17 cellular contexts compared by ENCODE assay signal in the genomic region with DNA sequence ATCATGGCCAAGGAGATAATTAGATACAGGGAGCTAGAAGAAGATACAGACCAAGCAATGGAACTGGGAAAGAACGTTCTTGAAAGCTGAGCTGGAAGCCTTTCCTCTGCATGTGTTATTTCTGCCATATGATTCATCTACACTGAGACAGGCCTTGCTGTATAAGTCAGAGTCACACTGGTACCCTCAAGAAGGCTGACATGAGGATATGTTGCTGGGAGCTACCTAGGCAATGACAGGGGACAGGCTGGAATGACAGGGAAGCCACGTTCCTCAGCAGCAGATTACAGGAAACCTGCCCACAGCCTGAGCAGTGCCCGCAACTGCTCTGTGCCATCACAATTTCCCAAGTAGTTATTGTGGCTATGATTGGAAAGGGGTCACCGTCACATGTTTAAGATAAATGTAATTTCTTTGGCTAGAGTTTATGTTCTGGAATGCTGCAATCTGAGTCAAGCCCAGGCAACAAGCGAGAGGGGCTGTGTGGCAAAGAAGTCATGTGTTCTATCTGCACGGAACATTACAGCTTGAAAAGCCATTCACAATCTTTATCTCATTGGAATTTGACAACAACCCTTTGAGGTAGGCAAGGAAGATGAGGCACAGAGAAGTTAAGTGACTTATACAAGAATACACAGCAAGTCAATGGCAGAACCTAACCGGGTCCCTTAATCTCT.
A peak's percentile ranks its signal among the peaks of the same experiment; 100 is the strongest.
DNase-seq lines count a peak whose midpoint lies in the region; ATAC-seq and TF ChIP-seq lines count a peak whose summit lies in the region.
"Had no signal": no experiment of that assay in that cellular context is flagged by ENCODE, and none has a peak within 500 bp of the region (broad histone marks: within the 10 kb centered on the region; RNA-seq: fewer than 3 reads in every experiment).

No MANE protein-coding gene starts in this region.

- intact Hi-C loops in body of pancreas (cut with DNase I): no loop called here
- intact Hi-C loops in left ventricle myocardium inferior (cut with micrococcal nuclease): no loop called here

- H3K9me3 ChIP-seq in body of pancreas (no peaks in the 10 kb centered on the region), left ventricle myocardium inferior (replicated peaks) (peaks cover 14% of the 10 kb centered on the region)

- no peaks in the 10 kb centered on the region for H3K36me3 ChIP-seq in body of pancreas (replicated peaks in 1 of 2; ENCODE audit: insufficient read depth in 1 of 2, low read depth in 2 of 2)
- H3K36me3 ChIP-seq in left ventricle myocardium inferior: peaks cover 11% of the 10 kb centered on the region

- H3K4me3 Mint-ChIP-seq in HFFc6: peak overlapping the region; percentile 50; the same call in 1 of the 2 replicates
- H3K4me3 Mint-ChIP-seq: mesothelial cell of epicardium had no signal

- peaks cover 10% of the 10 kb centered on the region for H3K9me3 Mint-ChIP-seq in HFFc6

- peaks cover 4% of the 10 kb centered on the region for H3K27me3 Mint-ChIP-seq in HFFc6 (ENCODE audit: insufficient read depth)

- no peaks in the 10 kb centered on the region for H3K27me3 ChIP-seq in body of pancreas
- H3K27me3 ChIP-seq in left ventricle myocardium inferior (ENCODE audit: low read depth): no peaks in the 10 kb centered on the region

- peaks cover 27% of the 10 kb centered on the region for H3K36me3 Mint-ChIP-seq in HFFc6 (ENCODE audit: low read depth)

- no peak for TF ChIP-seq POLR2A in body of pancreas (IDR thresholded peaks at IDR 0.05)

- ATAC-seq in body of pancreas: peak; percentile 48
- no peak for ATAC-seq in GM18870 (IDR thresholded peaks at IDR 0.05; ENCODE audit: unreplicated experiment)
- ATAC-seq: HCT116 had no signal

- peaks cover 57% of the 10 kb centered on the region for H3K4me1 Mint-ChIP-seq in HFFc6 (ENCODE audit: low read depth)

- 61 to 62% methylated on average over 7 of the region's 7 CpGs for WGBS in body of pancreas, 2 donors

- H3K27ac ChIP-seq in body of pancreas (peak overlapping the region in 1 of 4 donors; percentile 8), left ventricle myocardium inferior (replicated peaks) (peak overlapping the region; percentile 78)

- H3K4me1 ChIP-seq in body of pancreas (peaks cover 8% of the 10 kb centered on the region), left ventricle myocardium inferior (peaks cover 41% of the 10 kb centered on the region)

- peak overlapping the region; percentile 94 for H3K27ac Mint-ChIP-seq in HFFc6
- H3K27ac Mint-ChIP-seq: mesothelial cell of epicardium, progenitor cell of endocrine pancreas had no signal

- TF ChIP-seq CTCF in HFFc6 (IDR thresholded peaks at IDR 0.05): no peak
- no peak for TF ChIP-seq CTCF in body of pancreas (IDR thresholded peaks at IDR 0.05)
- TF ChIP-seq CTCF in left ventricle myocardium inferior (IDR thresholded peaks at IDR 0.05; ENCODE audit: borderline replicate concordance): no peak

- peak; percentile 90 for DNase-seq in HFFc6
- DNase-seq in body of pancreas: no peak
- no peak for DNase-seq in left ventricle myocardium inferior
- peak; percentile 83 for DNase-seq in stromal cell of bone marrow (ENCODE audit: low read depth)
- DNase-seq in NCI-H510A treated with DMSO at 0.1 percent for 48 hours (lab: John Stamatoyannopoulos, UW): no peak
- DNase-seq in activated T-cell treated with anti-CD3 and anti-CD28 coated beads, Interleukin-2, amount 50 U/mL, for 48 hours: no peak
- no peak for DNase-seq in NCI-H2227 (lab: John Stamatoyannopoulos, UW; ENCODE audit: unreplicated experiment)
- DNase-seq: activated gamma-delta T cell treated with Interleukin-2 at 50 U/mL for 16 hours, DMS 273 treated with DMSO at 0.1 percent for 48 hours, hippocampal formation, NCI-H1417, NCI-H82, substantia nigra had no signal

- H3K4me3 ChIP-seq in body of pancreas (no peak overlapping the region), left ventricle myocardium inferior (no peak overlapping the region)

Comparison
In these comparisons a context has a peak if more than half of its experiments do, and no peak if none do; other contexts are left out.
1. DNase-seq: peak in HFFc6 (single experiment) and stromal cell of bone marrow (single experiment); none in body of pancreas (0 of 4), left ventricle myocardium inferior (single experiment), NCI-H510A treated with DMSO at 0.1 percent for 48 hours (single experiment), activated T-cell treated with anti-CD3 and anti-CD28 coated beads, Interleukin-2, amount 50 U/mL, for 48 hours (0 of 2) and NCI-H2227 (single experiment).